ENCODE assay signal across 2 cellular contexts in the genomic region with DNA sequence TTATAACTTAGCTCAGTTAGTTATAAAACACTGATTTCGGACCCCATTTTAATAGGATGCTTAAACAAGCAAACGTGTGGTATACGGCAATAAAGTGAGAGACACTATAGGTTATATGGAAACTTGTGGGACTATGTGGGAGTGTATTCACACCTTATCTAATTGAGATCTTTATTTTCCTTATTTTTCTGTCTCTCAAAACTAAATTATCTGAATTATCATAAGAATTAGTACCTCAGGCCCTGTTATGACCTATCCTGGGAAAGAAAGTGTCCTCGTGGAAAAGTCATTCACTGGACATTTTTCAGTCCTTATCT.
TF ChIP-seq lines count a peak whose summit lies in the region.

No MANE protein-coding gene starts in this region.

TF ChIP-seq in GM23338, 12 proteins besides CTCF, POLR2A, EP300 and RAD21 (continues in another document):
- TF ChIP-seq REST (IDR thresholded peaks at IDR 0.05; ENCODE audit: unreplicated experiment) (no peak), NANOG (IDR thresholded peaks at IDR 0.05; ENCODE audit: borderline replicate concordance) (no peak), POLR2AphosphoS5 (IDR thresholded peaks at IDR 0.05; ENCODE audit: low read depth) (no peak), CREB1 (CRISPR knock-in tag; IDR thresholded peaks at IDR 0.05; ENCODE audit: low read depth) (no peak), EZH2 (IDR thresholded peaks at IDR 0.05; ENCODE audit: low read depth, unreplicated experiment) (no peak), ZNF331 (CRISPR knock-in tag; IDR thresholded peaks at IDR 0.05; ENCODE audit: low read depth) (no peak), STAT1 (IDR thresholded peaks at IDR 0.05; ENCODE audit: unreplicated experiment) (no peak), JUNB (IDR thresholded peaks at IDR 0.05; ENCODE audit: unreplicated experiment) (no peak), ZNF462 (CRISPR knock-in tag; IDR thresholded peaks at IDR 0.05) (no peak), EZH2phosphoT487 (IDR thresholded peaks at IDR 0.05; ENCODE audit: unreplicated experiment) (no peak), ETS1 (IDR thresholded peaks at IDR 0.05) (no peak)

TF ChIP-seq in HepG2, 621 proteins besides CTCF, POLR2A, EP300 and RAD21:
- TF ChIP-seq ZNF639 (CRISPR knock-in tag; conservative IDR thresholded peaks at IDR 0.05), result no peak
- TF ChIP-seq LRRFIP1 (CRISPR knock-in tag; conservative IDR thresholded peaks at IDR 0.05), result no peak
- TF ChIP-seq IRX3 (CRISPR knock-in tag; IDR thresholded peaks at IDR 0.05; ENCODE audit: borderline replicate concordance, low read depth), result no peak
- no peak for TF ChIP-seq CENPT (CRISPR knock-in tag; IDR thresholded peaks at IDR 0.05; ENCODE audit: low read depth)
TF ChIP-seq in HepG2: peak in this region for 0.
